Comparison of ENCODE assay signal across 20 cellular contexts in genomic region chr1:59340411-59341307, GRCh38. TPM values are rescaled to one million over a fixed set of nuclear protein-coding genes. Genes with fewer than 3 reads are reported as not detected.
A peak's percentile ranks its signal among the peaks of the same experiment; 100 is the strongest.
DNase-seq lines count a peak whose midpoint lies in the region; ATAC-seq and TF ChIP-seq lines count a peak whose summit lies in the region.
"Had no signal": no experiment of that assay in that cellular context is flagged by ENCODE, and none has a peak within 500 bp of the region (broad histone marks: within the 10 kb centered on the region; RNA-seq: fewer than 3 reads in every experiment).

No MANE protein-coding gene starts in this region.

- H3K27me3 ChIP-seq in aorta (ENCODE audit: control insufficient read depth in 1 of 2, insufficient read depth in 2 of 2, low read length in 1 of 2): no peaks in the 10 kb centered on the region
- no peaks in the 10 kb centered on the region for H3K27me3 ChIP-seq in testis
- H3K27me3 ChIP-seq: neutrophil, right atrium auricular region had no signal

- H3K27ac ChIP-seq in aorta (ENCODE audit: low read depth in 1 of 2, low read length in 2 of 2) (no peak overlapping the region), testis (no peak overlapping the region)
- H3K27ac ChIP-seq: C4-2B, HL-60, neutrophil, right atrium auricular region had no signal

- DNase-seq in aorta (no peak), testis (no peak), HPDE6-E6E7 (ENCODE audit: extremely low spot score) (no peak)
- DNase-seq: activated CD8-positive, alpha-beta T cell treated with anti-CD3 and anti-CD28 coated beads for 36 hours; activated naive CD8-positive, alpha-beta T cell treated with anti-CD3 and anti-CD28 coated beads, Interleukin-2, amount 10 ng/mL, durations not matched to agents 7 days and 5 days; activated T-cell treated with anti-CD3 and anti-CD28 coated beads, Interleukin-2, amount 50 U/mL, for 72 hours; GF-D8; NCI-H2029 treated with DMSO at 0.1 percent for 48 hours; Right ventricle myocardium superior had no signal

- ATAC-seq in GM18520 (IDR thresholded peaks at IDR 0.05; ENCODE audit: unreplicated experiment) (peak; percentile 67), GM21390 (IDR thresholded peaks at IDR 0.05; ENCODE audit: unreplicated experiment) (peak; percentile 55), HG02938 (IDR thresholded peaks at IDR 0.05; ENCODE audit: unreplicated experiment) (peak; percentile 67), HG03432 (IDR thresholded peaks at IDR 0.05; ENCODE audit: unreplicated experiment) (peak; percentile 83), GM21367 (IDR thresholded peaks at IDR 0.05; ENCODE audit: unreplicated experiment) (no peak), aorta (ENCODE audit: low FRiP score) (no peak)
- ATAC-seq: activated CD8-positive, alpha-beta T cell treated with anti-CD3 and anti-CD28 coated beads for 36 hours; activated T-cell treated with anti-CD3 and anti-CD28 coated beads, Interleukin-2, amount 50 U/mL, for 72 hours; esophagus mucosa; left lobe of liver had no signal

- no peak for TF ChIP-seq CTCF in testis (IDR thresholded peaks at IDR 0.05)

- no peak for TF ChIP-seq POLR2A in testis (IDR thresholded peaks at IDR 0.05)

- H3K4me3 ChIP-seq in aorta (ENCODE audit: low read length in 2 of 2): no peak overlapping the region
- no peak overlapping the region for H3K4me3 ChIP-seq in testis
- H3K4me3 ChIP-seq: right atrium auricular region had no signal

- H3K36me3 ChIP-seq in aorta (ENCODE audit: control insufficient read depth in 1 of 2, insufficient read depth in 2 of 2, low read length in 1 of 2) (peaks cover 0 to 2% of the 10 kb centered on the region in 2 donors), testis (ENCODE audit: low read depth, missing control alignments) (no peaks in the 10 kb centered on the region)
- H3K36me3 ChIP-seq: neutrophil, right atrium auricular region had no signal

- intact Hi-C loops in aorta (cut with DNase I) (no loop called here), testis (cut with DNase I; ENCODE audit: low total_unique reads) (no loop called here)

- 93 to 96% methylated on average over 5 of the region's 5 CpGs for WGBS in aorta, 2 donors
- WGBS in testis, 2 donors: 88 to 91% methylated on average over 5 of the region's 5 CpGs

- H3K4me1 ChIP-seq in aorta (ENCODE audit: control insufficient read depth in 1 of 2, insufficient read depth in 2 of 2, low read length in 2 of 2) (no peaks in the 10 kb centered on the region), testis (no peaks in the 10 kb centered on the region)
- H3K4me1 ChIP-seq: right atrium auricular region had no signal

- H3K9me3 ChIP-seq in aorta (ENCODE audit: control insufficient read depth, low read length) (peaks cover 1% of the 10 kb centered on the region), testis (no peaks in the 10 kb centered on the region)
- H3K9me3 ChIP-seq: neutrophil, right atrium auricular region had no signal

RNA-seq across cellular contexts. Expression of gene FGGY, which starts 43.8 kb away (rescaled TPM):
- total RNA-seq in aorta (10 to 100 TPM; 17.3 to 25.1 TPM), testis (10 to 100 TPM; 32.3 to 32.8 TPM)
- polyA plus RNA-seq in aorta (1 to 10 TPM; 5.3 to 6.6 TPM), testis (ENCODE audit: insufficient read depth, low read depth, low replicate concordance) (14.6 TPM)

Comparison
In these comparisons a context has a peak if more than half of its experiments do, and no peak if none do; other contexts are left out.
1. ATAC-seq: peak in GM18520 (single experiment), GM21390 (single experiment), HG02938 (single experiment) and HG03432 (single experiment); none in GM21367 (single experiment) and aorta (single experiment).